ENCODE assay signal across 35 cellular contexts in the genomic region with DNA sequence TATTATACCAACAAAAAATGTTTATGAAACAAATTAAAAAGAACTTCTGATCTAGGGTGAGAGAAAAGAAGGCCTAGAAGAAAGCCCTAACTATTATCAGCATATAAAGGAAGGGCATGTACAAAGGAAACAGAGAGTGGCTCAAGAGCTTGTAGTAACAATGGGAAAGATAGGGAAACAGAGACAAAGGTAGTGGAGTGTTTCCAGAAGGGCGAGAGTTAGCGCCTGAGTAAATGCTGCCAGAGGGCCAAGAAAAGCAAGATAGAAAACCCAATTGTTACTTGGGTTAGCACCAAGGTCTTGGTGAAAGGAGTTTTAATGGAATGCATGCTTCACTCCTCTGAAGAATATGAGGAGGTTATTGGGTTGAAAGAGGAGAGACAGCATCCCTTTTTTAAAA.
"Had no signal": no experiment of that assay in that cellular context is flagged by ENCODE, and none has a peak within 500 bp of the region (broad histone marks: within the 10 kb centered on the region; RNA-seq: fewer than 3 reads in every experiment).

No MANE protein-coding gene starts in this region.

- FAIRE-seq: endometrium, endothelial cell of umbilical vein, frontal cortex had no signal

- H3K4me3 ChIP-seq: breast epithelium, cardiac muscle cell, colonic mucosa, esophagus squamous epithelium had no signal

- H3K27ac ChIP-seq: breast epithelium, cardiac muscle cell, colonic mucosa, epithelial cell of prostate, esophagus squamous epithelium, WERI-Rb-1 had no signal

- H3K9me3 Mint-ChIP-seq: activated B cell treated with CpG ODN at 0.5 μM for 24 hours; activated CD8-positive, alpha-beta T cell treated with anti-CD3 and anti-CD28 coated beads for 36 hours; activated T-helper 17 cell treated with anti-CD3 and anti-CD28 coated beads, Interleukin-2, amount 50 U/mL, for 72 hours; brain; T-helper 2 cell treated with Interferon-gamma antibody and Interleukin-4, amounts not matched to agents 5 μg/mL and 100 μg/mL, for 36 hours had no signal

- H3K36me3 Mint-ChIP-seq: activated naive CD8-positive, alpha-beta T cell; brain had no signal

- H3K4me1 Mint-ChIP-seq: activated B cell treated with CpG ODN at 0.5 μM for 24 hours; activated T-helper 17 cell treated with anti-CD3 and anti-CD28 coated beads, Interleukin-2, amount 50 U/mL, for 72 hours; brain had no signal

- DNase-seq: activated B cell treated with CpG ODN at 0.5 μM for 24 hours; activated CD4-positive, alpha-beta T cell treated with anti-CD3 and anti-CD28 coated beads for 48 hours; activated CD4-positive, alpha-beta T cell treated with anti-CD3 and anti-CD28 coated beads, Interleukin-2, amount 50 U/mL, for 1 hour; activated CD4-positive, alpha-beta T cell treated with anti-CD3 and anti-CD28 coated beads, Interleukin-2, amount 50 U/mL, for 48 hours; activated CD8-positive, alpha-beta memory T cell treated with anti-CD3 and anti-CD28 coated beads for 24 hours; activated CD8-positive, alpha-beta memory T cell treated with anti-CD3 and anti-CD28 coated beads, Interleukin-2, amount 50 U/mL, for 4 hours; activated CD8-positive, alpha-beta T cell treated with anti-CD3 and anti-CD28 coated beads for 36 hours; activated effector memory CD4-positive, alpha-beta T cell treated with Interleukin-2 at 50 U/mL for 16 hours; activated gamma-delta T cell treated with Interleukin-2 at 50 U/mL for 16 hours; activated naive CD4-positive, alpha-beta T cell treated with anti-CD3 and anti-CD28 coated beads, Interleukin-2, amount 50 U/mL, for 16 hours; activated naive CD4-positive, alpha-beta T cell treated with Interleukin-2 at 50 U/mL for 16 hours; activated T-cell treated with anti-CD3 and anti-CD28 coated beads, Interleukin-2, amount 50 U/mL, for 1 hour; amniotic stem cell; anterior cingulate cortex; central memory CD4-positive, alpha-beta T cell; cerebellar nuclear complex; colonic mucosa; effector CD8-positive, alpha-beta T cell; esophagus squamous epithelium; foreskin fibroblast; head of caudate nucleus; T-helper 1 cell; T-helper 17 cell; T1000; WERI-Rb-1 had no signal

- H3K36me3 ChIP-seq: breast epithelium, cardiac muscle cell, colonic mucosa, esophagus squamous epithelium, WERI-Rb-1 had no signal

- ATAC-seq: activated CD8-positive, alpha-beta T cell treated with anti-CD3 and anti-CD28 coated beads for 36 hours; T-helper 17 cell had no signal

- H3K27ac Mint-ChIP-seq: activated B cell treated with CpG ODN at 0.5 μM for 24 hours; activated CD8-positive, alpha-beta T cell treated with anti-CD3 and anti-CD28 coated beads for 36 hours; activated naive CD8-positive, alpha-beta T cell; activated T-helper 17 cell treated with anti-CD3 and anti-CD28 coated beads, Interleukin-2, amount 50 U/mL, for 72 hours; brain; T-helper 17 cell; T-helper 2 cell treated with Interferon-gamma antibody and Interleukin-4, amounts not matched to agents 5 μg/mL and 100 μg/mL, for 36 hours had no signal

- H3K9me3 ChIP-seq: breast epithelium, colonic mucosa, esophagus squamous epithelium had no signal

- H3K4me3 Mint-ChIP-seq: activated B cell treated with CpG ODN at 0.5 μM for 24 hours; activated CD8-positive, alpha-beta T cell treated with anti-CD3 and anti-CD28 coated beads for 36 hours; activated naive CD8-positive, alpha-beta T cell; activated T-helper 17 cell treated with anti-CD3 and anti-CD28 coated beads, Interleukin-2, amount 50 U/mL, for 72 hours; brain; T-helper 17 cell; T-helper 2 cell treated with Interferon-gamma antibody and Interleukin-4, amounts not matched to agents 5 μg/mL and 100 μg/mL, for 36 hours had no signal

- H3K4me1 ChIP-seq: breast epithelium, colonic mucosa, esophagus squamous epithelium had no signal

- H3K27me3 Mint-ChIP-seq: activated CD8-positive, alpha-beta T cell treated with anti-CD3 and anti-CD28 coated beads for 36 hours; activated T-helper 17 cell treated with anti-CD3 and anti-CD28 coated beads, Interleukin-2, amount 50 U/mL, for 72 hours; brain had no signal

- H3K27me3 ChIP-seq: cardiac muscle cell, esophagus squamous epithelium had no signal
